In the genomic region with DNA sequence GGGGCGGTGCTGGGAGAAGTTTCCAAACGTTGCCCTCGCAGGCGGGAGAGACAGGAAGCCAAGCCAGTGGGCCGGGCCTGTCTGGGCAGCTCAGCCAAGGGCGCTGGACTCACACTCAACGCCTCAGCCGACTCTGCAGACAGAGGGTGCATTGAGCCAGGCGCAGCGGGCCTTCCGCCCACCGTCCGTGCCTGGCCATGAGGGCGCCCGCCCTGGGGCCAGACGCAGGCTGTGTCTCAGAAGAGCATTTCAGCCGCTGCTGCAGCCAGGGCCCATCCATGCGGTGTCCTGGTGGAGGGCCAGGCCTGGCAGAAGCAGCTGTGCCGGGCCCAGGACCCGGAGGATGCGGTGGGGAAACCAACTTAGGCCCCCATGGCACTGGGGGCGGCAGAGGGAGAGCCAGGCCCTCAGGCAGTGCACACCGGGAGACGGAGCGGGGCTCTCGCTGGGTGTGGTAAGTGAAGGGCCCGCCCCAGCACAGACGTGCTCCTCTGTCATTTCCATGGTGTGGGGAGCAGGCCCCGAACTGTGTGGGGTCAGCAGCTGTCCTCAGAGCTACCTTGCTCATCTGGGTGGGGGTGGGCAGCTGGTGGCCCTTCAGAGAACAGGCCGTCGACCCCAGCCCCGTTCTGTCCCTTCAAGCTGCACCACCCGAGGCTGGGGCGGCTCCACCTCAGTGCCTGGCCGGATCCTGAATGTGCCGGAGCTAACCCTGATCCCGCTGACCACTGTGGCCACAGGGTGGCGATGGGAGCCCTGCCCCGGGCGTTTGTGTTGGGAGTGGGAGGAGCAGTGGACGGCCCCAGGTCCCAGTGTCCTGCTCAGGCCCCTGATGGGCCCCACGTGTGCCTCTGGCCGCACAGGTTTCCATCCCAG, we compare ENCODE assay signal across 1 cellular context.
TF ChIP-seq lines count a peak whose summit lies in the region.

No MANE protein-coding gene starts in this region.

TF ChIP-seq in HepG2, 621 proteins besides CTCF, POLR2A, EP300 and RAD21 (continued from another document and continues in another):
- TF ChIP-seq, protein P1, sequence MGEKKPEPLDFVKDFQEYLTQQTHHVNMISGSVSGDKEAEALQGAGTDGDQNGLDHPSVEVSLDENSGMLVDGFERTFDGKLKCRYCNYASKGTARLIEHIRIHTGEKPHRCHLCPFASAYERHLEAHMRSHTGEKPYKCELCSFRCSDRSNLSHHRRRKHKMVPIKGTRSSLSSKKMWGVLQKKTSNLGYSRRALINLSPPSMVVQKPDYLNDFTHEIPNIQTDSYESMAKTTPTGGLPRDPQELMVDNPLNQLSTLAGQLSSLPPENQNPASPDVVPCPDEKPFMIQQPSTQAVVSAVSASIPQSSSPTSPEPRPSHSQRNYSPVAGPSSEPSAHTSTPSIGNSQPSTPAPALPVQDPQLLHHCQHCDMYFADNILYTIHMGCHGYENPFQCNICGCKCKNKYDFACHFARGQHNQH (CRISPR knock-in tag; IDR thresholded peaks at IDR 0.05), result no peak; the same call in 1 of the 2 replicates
- TF ChIP-seq, protein P2, sequence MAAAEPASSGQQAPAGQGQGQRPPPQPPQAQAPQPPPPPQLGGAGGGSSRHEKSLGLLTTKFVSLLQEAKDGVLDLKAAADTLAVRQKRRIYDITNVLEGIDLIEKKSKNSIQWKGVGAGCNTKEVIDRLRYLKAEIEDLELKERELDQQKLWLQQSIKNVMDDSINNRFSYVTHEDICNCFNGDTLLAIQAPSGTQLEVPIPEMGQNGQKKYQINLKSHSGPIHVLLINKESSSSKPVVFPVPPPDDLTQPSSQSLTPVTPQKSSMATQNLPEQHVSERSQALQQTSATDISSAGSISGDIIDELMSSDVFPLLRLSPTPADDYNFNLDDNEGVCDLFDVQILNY (CRISPR knock-in tag; conservative IDR thresholded peaks at IDR 0.05), result no peak
- TF ChIP-seq SMAD9 (CRISPR knock-in tag; IDR thresholded peaks at IDR 0.05) (no peak), THYN1 (CRISPR knock-in tag; IDR thresholded peaks at IDR 0.05; ENCODE audit: borderline replicate concordance, low read depth) (no peak), ZFP1 (CRISPR knock-in tag; IDR thresholded peaks at IDR 0.05) (no peak), ZSCAN20 (CRISPR knock-in tag; IDR thresholded peaks at IDR 0.05; ENCODE audit: borderline replicate concordance) (no peak; the same call in 1 of the 2 replicates), ZNF292 (CRISPR knock-in tag; IDR thresholded peaks at IDR 0.05; ENCODE audit: borderline replicate concordance, low read depth) (no peak; the same call in 1 of the 2 replicates), ZNF138 (CRISPR knock-in tag; IDR thresholded peaks at IDR 0.05; ENCODE audit: low read depth) (0 out of 2 replicates have a peak, but pooled peaks have one; percentile 41), ZNF780A (CRISPR knock-in tag; IDR thresholded peaks at IDR 0.05) (no peak), ZNF337 (CRISPR knock-in tag; IDR thresholded peaks at IDR 0.05; ENCODE audit: borderline replicate concordance, low read depth) (0 out of 2 replicates have a peak, but pooled peaks have one; percentile 71), ZNF550 (CRISPR knock-in tag; IDR thresholded peaks at IDR 0.05; ENCODE audit: borderline replicate concordance) (no peak), ZNF558 (CRISPR knock-in tag; IDR thresholded peaks at IDR 0.05; ENCODE audit: borderline replicate concordance) (no peak; the same call in 1 of the 2 replicates), ZNF737 (CRISPR knock-in tag; IDR thresholded peaks at IDR 0.05; ENCODE audit: borderline replicate concordance) (no peak), NCOA2 (CRISPR knock-in tag; IDR thresholded peaks at IDR 0.05) (0 out of 2 replicates have a peak, but pooled peaks have one; percentile 4), ZNF572 (CRISPR knock-in tag; IDR thresholded peaks at IDR 0.05) (no peak), PPARG (CRISPR knock-in tag; conservative IDR thresholded peaks at IDR 0.05) (no peak), ATAD3A (CRISPR knock-in tag; IDR thresholded peaks at IDR 0.05) (no peak), NAIF1 (CRISPR knock-in tag; IDR thresholded peaks at IDR 0.05; ENCODE audit: borderline replicate concordance) (no peak), ZFP36 (IDR thresholded peaks at IDR 0.05; ENCODE audit: borderline replicate concordance, low read depth, low read length, partially characterized antibody) (no peak), SIN3A (IDR thresholded peaks at IDR 0.05; ENCODE audit: borderline replicate concordance, low read depth, low read length) (peak; percentile 54; the same call in 1 of the 2 replicates), RXRA (CRISPR knock-in tag; IDR thresholded peaks at IDR 0.05) (peak; percentile 8; the same call in 1 of the 2 replicates), TBP (CRISPR knock-in tag; IDR thresholded peaks at IDR 0.05) (no peak), ISL2 (CRISPR knock-in tag; IDR thresholded peaks at IDR 0.05) (no peak), RFX1 (IDR thresholded peaks at IDR 0.05) (no peak), ASH2L (IDR thresholded peaks at IDR 0.05; ENCODE audit: insufficient read length, low read depth, low read length) (no peak), AGO1 (IDR thresholded peaks at IDR 0.05; ENCODE audit: low read depth, low read length, poor library complexity, severe bottlenecking) (no peak), ZNF768 (CRISPR knock-in tag; IDR thresholded peaks at IDR 0.05) (no peak), POLR2G (IDR thresholded peaks at IDR 0.05; ENCODE audit: low read depth, low read length) (peak; percentile 54), SPEN (CRISPR knock-in tag; IDR thresholded peaks at IDR 0.05; ENCODE audit: low read depth) (peak; percentile 66; the same call in 1 of the 2 replicates), PCBP2 (optimal IDR thresholded peaks at IDR 0.05; ENCODE audit: low read depth, low read length, poor library complexity, severe bottlenecking) (no peak), ZNF775 (CRISPR knock-in tag; IDR thresholded peaks at IDR 0.05; ENCODE audit: borderline replicate concordance) (no peak), TBX3 (IDR thresholded peaks at IDR 0.05; ENCODE audit: borderline replicate concordance) (no peak), RARA (CRISPR knock-in tag; IDR thresholded peaks at IDR 0.05) (peak; percentile 35; the same call in 1 of the 2 replicates), ZNF75D (CRISPR knock-in tag; IDR thresholded peaks at IDR 0.05; ENCODE audit: borderline replicate concordance) (no peak), KDM2A (CRISPR knock-in tag; IDR thresholded peaks at IDR 0.05; ENCODE audit: borderline replicate concordance, low read depth) (peak; percentile 62; the same call in 1 of the 2 replicates), HMGA1 (CRISPR knock-in tag; conservative IDR thresholded peaks at IDR 0.05) (no peak), FOXK2 (IDR thresholded peaks at IDR 0.05) (no peak), NR2F6 (IDR thresholded peaks at IDR 0.05) (no peak), NR2F6 (CRISPR knock-in tag; IDR thresholded peaks at IDR 0.05) (0 out of 2 replicates have a peak, but pooled peaks have one; percentile 49), RAD51 (IDR thresholded peaks at IDR 0.05; ENCODE audit: borderline replicate concordance) (no peak), ZNF879 (CRISPR knock-in tag; IDR thresholded peaks at IDR 0.05) (no peak), HDAC6 (IDR thresholded peaks at IDR 0.05; ENCODE audit: low read depth, low read length) (no peak), ZNF34 (CRISPR knock-in tag; IDR thresholded peaks at IDR 0.05; ENCODE audit: borderline replicate concordance) (no peak), ZNF326 (CRISPR knock-in tag; IDR thresholded peaks at IDR 0.05; ENCODE audit: borderline replicate concordance) (no peak), RBAK (CRISPR knock-in tag; IDR thresholded peaks at IDR 0.05) (no peak; the same call in 1 of the 2 replicates), TSC22D2 (CRISPR knock-in tag; IDR thresholded peaks at IDR 0.05; ENCODE audit: borderline replicate concordance) (no peak), ONECUT2 (CRISPR knock-in tag; IDR thresholded peaks at IDR 0.05) (no peak), RBM39 (IDR thresholded peaks at IDR 0.05; ENCODE audit: low read depth, low read length, poor library complexity, severe bottlenecking) (no peak), NFRKB (IDR thresholded peaks at IDR 0.05) (no peak), NPAS2 (CRISPR knock-in tag; IDR thresholded peaks at IDR 0.05; ENCODE audit: borderline replicate concordance) (no peak), ZNF124 (CRISPR knock-in tag; IDR thresholded peaks at IDR 0.05) (peak; percentile 32; the same call in 1 of the 2 replicates), ZNF772 (CRISPR knock-in tag; IDR thresholded peaks at IDR 0.05) (peak; percentile 80), SMC3 (IDR thresholded peaks at IDR 0.05; ENCODE audit: low read length) (peak; percentile 42; the same call in 1 of the 2 replicates), ARNTL (CRISPR knock-in tag; IDR thresholded peaks at IDR 0.05) (peak; percentile 32), ZNF225 (CRISPR knock-in tag; IDR thresholded peaks at IDR 0.05) (peak; percentile 56; the same call in 1 of the 2 replicates), BRCA1 (CRISPR knock-in tag; IDR thresholded peaks at IDR 0.05) (no peak), ZNF33A (CRISPR knock-in tag; IDR thresholded peaks at IDR 0.05; ENCODE audit: borderline replicate concordance) (no peak), ZMYM3 (CRISPR knock-in tag; IDR thresholded peaks at IDR 0.05) (0 out of 2 replicates have a peak, but pooled peaks have one; percentile 41), PAWR (CRISPR knock-in tag; IDR thresholded peaks at IDR 0.05; ENCODE audit: borderline replicate concordance) (no peak), ZSCAN25 (CRISPR knock-in tag; IDR thresholded peaks at IDR 0.05) (peak; percentile 44; the same call in 1 of the 2 replicates), ZNF44 (CRISPR knock-in tag; IDR thresholded peaks at IDR 0.05) (no peak), TP53 (CRISPR knock-in tag; conservative IDR thresholded peaks at IDR 0.05) (no peak)
- TF ChIP-seq, protein P3, sequence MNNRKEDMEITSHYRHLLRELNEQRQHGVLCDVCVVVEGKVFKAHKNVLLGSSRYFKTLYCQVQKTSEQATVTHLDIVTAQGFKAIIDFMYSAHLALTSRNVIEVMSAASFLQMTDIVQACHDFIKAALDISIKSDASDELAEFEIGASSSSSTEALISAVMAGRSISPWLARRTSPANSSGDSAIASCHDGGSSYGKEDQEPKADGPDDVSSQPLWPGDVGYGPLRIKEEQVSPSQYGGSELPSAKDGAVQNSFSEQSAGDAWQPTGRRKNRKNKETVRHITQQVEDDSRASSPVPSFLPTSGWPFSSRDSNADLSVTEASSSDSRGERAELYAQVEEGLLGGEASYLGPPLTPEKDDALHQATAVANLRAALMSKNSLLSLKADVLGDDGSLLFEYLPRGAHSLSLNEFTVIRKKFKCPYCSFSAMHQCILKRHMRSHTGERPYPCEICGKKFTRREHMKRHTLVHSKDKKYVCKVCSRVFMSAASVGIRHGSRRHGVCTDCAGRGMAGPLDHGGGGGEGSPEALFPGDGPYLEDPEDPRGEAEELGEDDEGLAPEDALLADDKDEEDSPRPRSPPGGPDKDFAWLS (CRISPR knock-in tag; IDR thresholded peaks at IDR 0.05; ENCODE audit: borderline replicate concordance), result no peak
- TF ChIP-seq, protein P4, sequence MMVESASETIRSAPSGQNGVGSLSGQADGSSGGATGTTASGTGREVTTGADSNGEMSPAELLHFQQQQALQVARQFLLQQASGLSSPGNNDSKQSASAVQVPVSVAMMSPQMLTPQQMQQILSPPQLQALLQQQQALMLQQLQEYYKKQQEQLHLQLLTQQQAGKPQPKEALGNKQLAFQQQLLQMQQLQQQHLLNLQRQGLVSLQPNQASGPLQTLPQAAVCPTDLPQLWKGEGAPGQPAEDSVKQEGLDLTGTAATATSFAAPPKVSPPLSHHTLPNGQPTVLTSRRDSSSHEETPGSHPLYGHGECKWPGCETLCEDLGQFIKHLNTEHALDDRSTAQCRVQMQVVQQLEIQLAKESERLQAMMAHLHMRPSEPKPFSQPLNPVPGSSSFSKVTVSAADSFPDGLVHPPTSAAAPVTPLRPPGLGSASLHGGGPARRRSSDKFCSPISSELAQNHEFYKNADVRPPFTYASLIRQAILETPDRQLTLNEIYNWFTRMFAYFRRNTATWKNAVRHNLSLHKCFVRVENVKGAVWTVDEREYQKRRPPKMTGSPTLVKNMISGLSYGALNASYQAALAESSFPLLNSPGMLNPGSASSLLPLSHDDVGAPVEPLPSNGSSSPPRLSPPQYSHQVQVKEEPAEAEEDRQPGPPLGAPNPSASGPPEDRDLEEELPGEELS (CRISPR knock-in tag; IDR thresholded peaks at IDR 0.05), result no peak; the same call in 1 of the 2 replicates
- TF ChIP-seq, protein P5, sequence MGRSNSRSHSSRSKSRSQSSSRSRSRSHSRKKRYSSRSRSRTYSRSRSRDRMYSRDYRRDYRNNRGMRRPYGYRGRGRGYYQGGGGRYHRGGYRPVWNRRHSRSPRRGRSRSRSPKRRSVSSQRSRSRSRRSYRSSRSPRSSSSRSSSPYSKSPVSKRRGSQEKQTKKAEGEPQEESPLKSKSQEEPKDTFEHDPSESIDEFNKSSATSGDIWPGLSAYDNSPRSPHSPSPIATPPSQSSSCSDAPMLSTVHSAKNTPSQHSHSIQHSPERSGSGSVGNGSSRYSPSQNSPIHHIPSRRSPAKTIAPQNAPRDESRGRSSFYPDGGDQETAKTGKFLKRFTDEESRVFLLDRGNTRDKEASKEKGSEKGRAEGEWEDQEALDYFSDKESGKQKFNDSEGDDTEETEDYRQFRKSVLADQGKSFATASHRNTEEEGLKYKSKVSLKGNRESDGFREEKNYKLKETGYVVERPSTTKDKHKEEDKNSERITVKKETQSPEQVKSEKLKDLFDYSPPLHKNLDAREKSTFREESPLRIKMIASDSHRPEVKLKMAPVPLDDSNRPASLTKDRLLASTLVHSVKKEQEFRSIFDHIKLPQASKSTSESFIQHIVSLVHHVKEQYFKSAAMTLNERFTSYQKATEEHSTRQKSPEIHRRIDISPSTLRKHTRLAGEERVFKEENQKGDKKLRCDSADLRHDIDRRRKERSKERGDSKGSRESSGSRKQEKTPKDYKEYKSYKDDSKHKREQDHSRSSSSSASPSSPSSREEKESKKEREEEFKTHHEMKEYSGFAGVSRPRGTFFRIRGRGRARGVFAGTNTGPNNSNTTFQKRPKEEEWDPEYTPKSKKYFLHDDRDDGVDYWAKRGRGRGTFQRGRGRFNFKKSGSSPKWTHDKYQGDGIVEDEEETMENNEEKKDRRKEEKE (IDR thresholded peaks at IDR 0.05), result no peak
- TF ChIP-seq, protein P6, sequence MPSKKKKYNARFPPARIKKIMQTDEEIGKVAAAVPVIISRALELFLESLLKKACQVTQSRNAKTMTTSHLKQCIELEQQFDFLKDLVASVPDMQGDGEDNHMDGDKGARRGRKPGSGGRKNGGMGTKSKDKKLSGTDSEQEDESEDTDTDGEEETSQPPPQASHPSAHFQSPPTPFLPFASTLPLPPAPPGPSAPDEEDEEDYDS (CRISPR knock-in tag; IDR thresholded peaks at IDR 0.05), result peak; percentile 35; the same call in 1 of the 2 replicates
